9 cellular contexts compared by ENCODE assay signal in the genomic region with DNA sequence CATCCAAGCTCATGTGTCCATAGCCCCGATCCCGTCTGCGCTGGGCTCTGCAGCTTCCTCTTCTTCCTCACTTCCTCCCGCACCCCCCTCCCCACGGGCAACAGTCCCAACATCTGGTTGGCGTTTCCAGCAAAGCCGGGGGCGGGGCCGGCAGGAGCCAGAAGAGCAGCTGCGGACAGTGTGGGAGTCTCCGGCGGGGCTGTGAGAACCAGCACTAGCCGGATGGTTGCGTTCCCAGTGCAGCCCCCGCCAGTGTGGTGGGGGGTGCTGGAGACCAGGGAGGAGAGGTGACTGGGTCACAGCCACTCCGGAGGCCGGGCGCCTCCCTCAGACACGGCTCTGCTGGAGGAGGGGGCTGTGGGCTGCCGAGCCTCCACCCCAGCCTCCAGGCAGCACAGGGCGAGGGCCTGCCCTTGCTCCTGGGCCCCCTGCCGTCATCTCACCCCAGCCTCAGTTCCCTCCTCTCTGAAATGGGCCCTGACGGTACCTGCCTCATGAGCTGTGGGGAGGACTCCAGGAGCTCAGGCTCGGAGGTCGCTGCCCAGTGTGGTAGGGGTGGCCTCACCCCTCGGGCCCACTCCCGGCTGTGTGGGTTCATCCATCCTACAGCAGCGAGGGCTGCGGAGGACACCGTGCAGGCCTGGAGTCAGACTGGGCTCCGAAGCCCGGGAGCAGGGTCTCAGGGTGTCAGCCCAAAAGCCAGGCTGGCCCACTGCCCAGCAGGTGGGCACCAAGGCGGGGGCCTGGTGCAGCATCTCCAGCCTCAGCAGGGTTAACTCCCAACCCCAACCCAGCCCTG. TPM values are rescaled to one million over a fixed set of nuclear protein-coding genes. Genes with fewer than 3 reads are reported as not detected.
DNase-seq lines count a peak whose midpoint lies in the region; ATAC-seq and TF ChIP-seq lines count a peak whose summit lies in the region.
"Had no signal": no experiment of that assay in that cellular context is flagged by ENCODE, and none has a peak within 500 bp of the region (broad histone marks: within the 10 kb centered on the region; RNA-seq: fewer than 3 reads in every experiment).

No MANE protein-coding gene starts in this region.

- POLR2A ChIA-PET in activated CD8-positive, alpha-beta T cell treated with anti-CD3 and anti-CD28 coated beads for 36 hours (lab: Charles Lee) = interaction anchor here (0.8 to 1.0 kb wide), 2 partner anchors 35 to 54 kb away, joined by 4 read pairs; no protein-coding TSS in a partner anchor

- H3K27me3 Mint-ChIP-seq in activated T-cell treated with anti-CD3 and anti-CD28 coated beads, Interleukin-2, amount 50 U/mL, for 4 hours (ENCODE audit: low read depth) = peaks cover 2% of the 10 kb centered on the region
- H3K27me3 Mint-ChIP-seq in activated CD8-positive, alpha-beta T cell treated with anti-CD3 and anti-CD28 coated beads for 36 hours = no peaks in the 10 kb centered on the region

- no peak overlapping the region for H3K4me3 Mint-ChIP-seq in activated T-cell treated with anti-CD3 and anti-CD28 coated beads, Interleukin-2, amount 50 U/mL, for 4 hours
- H3K4me3 Mint-ChIP-seq in activated CD8-positive, alpha-beta T cell treated with anti-CD3 and anti-CD28 coated beads for 36 hours = no peak overlapping the region

- H3K4me1 ChIP-seq in left ventricle myocardium inferior (peaks cover 86% of the 10 kb centered on the region), psoas muscle (peaks cover 15% of the 10 kb centered on the region)

- DNase-seq in ELR (ENCODE audit: low read depth) (peak; percentile 37), left ventricle myocardium inferior (peak; percentile 91), psoas muscle (peak; percentile 78 to 84)
- no peak for DNase-seq in activated T-cell treated with anti-CD3 and anti-CD28 coated beads, Interleukin-2, amount 50 U/mL, for 4 hours
- DNase-seq in activated CD4-positive, alpha-beta T cell treated with anti-CD3 and anti-CD28 coated beads, Interleukin-2, amount 50 U/mL, for 48 hours = no peak
- no peak for DNase-seq in activated CD8-positive, alpha-beta T cell treated with anti-CD3 and anti-CD28 coated beads for 36 hours

- H3K4me3 ChIP-seq in left ventricle myocardium inferior = peak overlapping the region; percentile 50
- peak overlapping the region; percentile 22 for H3K4me3 ChIP-seq in psoas muscle

- ATAC-seq in SK-N-SH treated with all-trans-retinoic acid at 6 μM for 48 hours = peak; percentile 52; the same call in 2 of the 3 replicates
- ATAC-seq in psoas muscle = peak; percentile 14 to 56 (median 32)
- ATAC-seq in activated T-cell treated with anti-CD3 and anti-CD28 coated beads, Interleukin-2, amount 50 U/mL, for 4 hours = no peak
- no peak for ATAC-seq in GM21619 (IDR thresholded peaks at IDR 0.05; ENCODE audit: unreplicated experiment)
- no peak for ATAC-seq in activated CD8-positive, alpha-beta T cell treated with anti-CD3 and anti-CD28 coated beads for 36 hours

- H3K4me1 Mint-ChIP-seq in activated T-cell treated with anti-CD3 and anti-CD28 coated beads, Interleukin-2, amount 50 U/mL, for 4 hours (ENCODE audit: low read depth) = peaks cover 10% of the 10 kb centered on the region
- peaks cover 15% of the 10 kb centered on the region for H3K4me1 Mint-ChIP-seq in activated CD8-positive, alpha-beta T cell treated with anti-CD3 and anti-CD28 coated beads for 36 hours (ENCODE audit: low read depth)

- intact Hi-C loops in left ventricle myocardium inferior (cut with micrococcal nuclease) = no loop called here
- intact Hi-C loops in psoas muscle (cut with DNase I) = no loop called here
- intact Hi-C loops in activated CD8-positive, alpha-beta T cell treated with anti-CD3 and anti-CD28 coated beads for 36 hours (cut with micrococcal nuclease) = no loop called here

- 14 to 16% (median 15%) methylated on average over 27 to 33 of the region's 33 CpGs for WGBS in psoas muscle, 3 donors

- H3K27ac ChIP-seq in left ventricle myocardium inferior (replicated peaks) (peak overlapping the region; percentile 86), psoas muscle (peak overlapping the region; percentile 16)
- H3K27ac ChIP-seq: KMS-11 had no signal

- TF ChIP-seq CTCF in left ventricle myocardium inferior (IDR thresholded peaks at IDR 0.05; ENCODE audit: borderline replicate concordance) (no peak), psoas muscle (IDR thresholded peaks at IDR 0.05) (no peak)
- TF ChIP-seq CTCF in activated CD8-positive, alpha-beta T cell treated with anti-CD3 and anti-CD28 coated beads for 36 hours (IDR thresholded peaks at IDR 0.05) = no peak

- H3K36me3 Mint-ChIP-seq in activated T-cell treated with anti-CD3 and anti-CD28 coated beads, Interleukin-2, amount 50 U/mL, for 4 hours (ENCODE audit: insufficient read depth) = no peaks in the 10 kb centered on the region
- H3K36me3 Mint-ChIP-seq in activated CD8-positive, alpha-beta T cell treated with anti-CD3 and anti-CD28 coated beads for 36 hours (ENCODE audit: low read depth) = no peaks in the 10 kb centered on the region

- H3K9me3 Mint-ChIP-seq in activated T-cell treated with anti-CD3 and anti-CD28 coated beads, Interleukin-2, amount 50 U/mL, for 4 hours = no peaks in the 10 kb centered on the region
- H3K9me3 Mint-ChIP-seq in activated CD8-positive, alpha-beta T cell treated with anti-CD3 and anti-CD28 coated beads for 36 hours = no peaks in the 10 kb centered on the region

- H3K27me3 ChIP-seq in left ventricle myocardium inferior (ENCODE audit: low read depth) = no peaks in the 10 kb centered on the region
- H3K27me3 ChIP-seq in psoas muscle (ENCODE audit: insufficient read depth in 3 of 3, low read length in 2 of 3) = peaks cover 0 to 16% (median 2%) of the 10 kb centered on the region in 3 donors

- no peak overlapping the region for H3K27ac Mint-ChIP-seq in activated CD8-positive, alpha-beta T cell treated with anti-CD3 and anti-CD28 coated beads for 36 hours

- CTCF ChIA-PET in activated CD8-positive, alpha-beta T cell treated with anti-CD3 and anti-CD28 coated beads for 36 hours (lab: Charles Lee) = interaction anchor here (1.0 kb wide), 1 partner anchor 99 kb away, joined by 3 read pairs; no protein-coding TSS in a partner anchor

- H3K9me3 ChIP-seq in left ventricle myocardium inferior (replicated peaks) (no peaks in the 10 kb centered on the region), psoas muscle (no peaks in the 10 kb centered on the region)

- H3K36me3 ChIP-seq in left ventricle myocardium inferior (no peaks in the 10 kb centered on the region), psoas muscle (ENCODE audit: insufficient read depth in 1 of 2, low read depth in 1 of 2) (no peaks in the 10 kb centered on the region)

TF ChIP-seq in SK-N-SH treated with all-trans-retinoic acid at 6 μM for 48 hours, 23 proteins besides CTCF, POLR2A, EP300 and RAD21:
- TF ChIP-seq, protein P1, sequence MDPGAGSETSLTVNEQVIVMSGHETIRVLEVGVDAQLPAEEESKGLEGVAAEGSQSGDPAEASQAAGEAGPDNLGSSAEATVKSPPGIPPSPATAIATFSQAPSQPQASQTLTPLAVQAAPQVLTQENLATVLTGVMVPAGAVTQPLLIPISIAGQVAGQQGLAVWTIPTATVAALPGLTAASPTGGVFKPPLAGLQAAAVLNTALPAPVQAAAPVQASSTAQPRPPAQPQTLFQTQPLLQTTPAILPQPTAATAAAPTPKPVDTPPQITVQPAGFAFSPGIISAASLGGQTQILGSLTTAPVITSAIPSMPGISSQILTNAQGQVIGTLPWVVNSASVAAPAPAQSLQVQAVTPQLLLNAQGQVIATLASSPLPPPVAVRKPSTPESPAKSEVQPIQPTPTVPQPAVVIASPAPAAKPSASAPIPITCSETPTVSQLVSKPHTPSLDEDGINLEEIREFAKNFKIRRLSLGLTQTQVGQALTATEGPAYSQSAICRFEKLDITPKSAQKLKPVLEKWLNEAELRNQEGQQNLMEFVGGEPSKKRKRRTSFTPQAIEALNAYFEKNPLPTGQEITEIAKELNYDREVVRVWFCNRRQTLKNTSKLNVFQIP (CRISPR knock-in tag; IDR thresholded peaks at IDR 0.05; ENCODE audit: borderline replicate concordance, low read depth) = no peak
- TF ChIP-seq TCF4 (CRISPR knock-in tag; IDR thresholded peaks at IDR 0.05; ENCODE audit: borderline replicate concordance) = peak; percentile 23; the same call in 1 of the 2 replicates
TF ChIP-seq in SK-N-SH treated with all-trans-retinoic acid at 6 μM for 48 hours: peak in this region for 1.

RNA-seq across cellular contexts. Expression of a gene that starts 41.5 kb away (rescaled TPM):
- total RNA-seq in left ventricle myocardium inferior (17.6 TPM), psoas muscle (10 to 100 TPM in 3 of 4 donors, 1 to 10 TPM in 1; 8.7 to 15.4 (median 12.3) TPM)
- 1 to 10 TPM; 1.8 to 3.8 (median 2.9) TPM for polyA plus RNA-seq in psoas muscle
- total RNA-seq in activated T-cell treated with anti-CD3 and anti-CD28 coated beads, Interleukin-2, amount 50 U/mL, for 4 hours = 100 to 1,000 TPM; 124 to 128 (median 125) TPM
- total RNA-seq in activated CD8-positive, alpha-beta T cell treated with anti-CD3 and anti-CD28 coated beads for 36 hours = 10 to 100 TPM; 45.7 to 47.6 TPM

Comparison
In these comparisons a context has a peak if more than half of its experiments do, and no peak if none do; other contexts are left out.
1. DNase-seq: peak in ELR (single experiment), left ventricle myocardium inferior (single experiment) and psoas muscle (2 of 2); none in activated T-cell treated with anti-CD3 and anti-CD28 coated beads, Interleukin-2, amount 50 U/mL, for 4 hours (single experiment), activated CD4-positive, alpha-beta T cell treated with anti-CD3 and anti-CD28 coated beads, Interleukin-2, amount 50 U/mL, for 48 hours (0 of 2) and activated CD8-positive, alpha-beta T cell treated with anti-CD3 and anti-CD28 coated beads for 36 hours (single experiment).
2. ATAC-seq: peak in SK-N-SH treated with all-trans-retinoic acid at 6 μM for 48 hours (single experiment) and psoas muscle (4 of 4); none in activated T-cell treated with anti-CD3 and anti-CD28 coated beads, Interleukin-2, amount 50 U/mL, for 4 hours (0 of 2), GM21619 (single experiment) and activated CD8-positive, alpha-beta T cell treated with anti-CD3 and anti-CD28 coated beads for 36 hours (single experiment).